Comparison of ENCODE assay signal across 1 cellular context in genomic region chr17:79011451-79012147, GRCh38.
TF ChIP-seq lines count a peak whose summit lies in the region.

No MANE protein-coding gene starts in this region.

TF ChIP-seq in endothelial cell of umbilical vein, 7 proteins besides CTCF, POLR2A, EP300 and RAD21:
- TF ChIP-seq GATA2 (IDR thresholded peaks at IDR 0.05; ENCODE audit: insufficient read depth, insufficient read length, low read depth, low read length) (peak; percentile 83), EZH2 (IDR thresholded peaks at IDR 0.05; ENCODE audit: borderline replicate concordance, low read depth, low read length, severe bottlenecking) (no peak), JUN (IDR thresholded peaks at IDR 0.05; ENCODE audit: borderline replicate concordance, insufficient read depth, insufficient read length, low read depth) (peak; percentile 73), POLR2AphosphoS5 (IDR thresholded peaks at IDR 0.05; ENCODE audit: insufficient read depth, low read depth, low read length) (peak; percentile 59), FOS (IDR thresholded peaks at IDR 0.05; ENCODE audit: borderline replicate concordance, insufficient read depth, low read length) (peak; percentile 93), MYC (IDR thresholded peaks at IDR 0.05; ENCODE audit: low read depth, low read length) (no peak)
- TF ChIP-seq, protein P1, sequence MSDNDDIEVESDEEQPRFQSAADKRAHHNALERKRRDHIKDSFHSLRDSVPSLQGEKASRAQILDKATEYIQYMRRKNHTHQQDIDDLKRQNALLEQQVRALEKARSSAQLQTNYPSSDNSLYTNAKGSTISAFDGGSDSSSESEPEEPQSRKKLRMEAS (IDR thresholded peaks at IDR 0.05; ENCODE audit: insufficient read depth, insufficient read length) = no peak
